Comparison of ENCODE assay signal across 1 cellular context in the genomic region with DNA sequence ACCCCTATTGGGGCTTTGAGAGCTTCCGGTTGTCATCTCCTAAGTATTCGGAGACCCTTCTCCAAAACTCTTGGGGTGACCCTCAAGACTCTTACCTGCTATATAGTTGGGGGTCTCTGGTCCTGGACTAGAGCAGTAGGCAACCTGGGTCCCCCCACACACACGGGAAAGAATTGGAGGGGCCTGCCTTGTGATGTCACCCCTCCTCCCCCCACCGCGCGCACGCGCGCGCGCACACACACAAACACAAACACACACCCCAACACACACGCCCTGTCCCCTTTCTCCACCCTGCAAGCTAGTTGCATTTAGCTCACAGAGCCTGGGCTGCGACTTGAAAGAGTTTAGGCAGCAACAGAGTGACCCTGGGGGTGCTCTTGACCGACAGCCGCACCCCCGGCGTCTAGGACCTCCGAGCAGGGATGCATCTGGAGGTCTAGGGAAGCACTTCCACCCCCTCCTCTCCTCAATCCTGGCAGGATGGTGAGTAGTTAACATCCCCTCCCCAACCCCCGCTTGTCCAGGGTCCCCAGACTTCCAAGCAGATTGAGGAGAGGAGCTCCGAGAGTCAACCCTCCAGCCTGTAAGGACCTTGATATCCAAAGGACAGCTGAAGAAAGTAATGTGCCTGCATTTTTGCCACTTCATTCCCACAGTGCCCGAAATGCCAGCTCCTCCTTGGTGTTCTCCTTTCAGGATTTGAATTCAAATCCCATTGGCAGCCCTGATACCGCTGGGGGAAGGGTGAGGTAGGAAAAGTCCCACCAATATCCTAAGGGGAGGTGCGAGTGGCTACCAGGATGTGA.
A peak's percentile ranks its signal among the peaks of the same experiment; 100 is the strongest.
TF ChIP-seq lines count a peak whose summit lies in the region.

No MANE protein-coding gene starts in this region.

TF ChIP-seq in GM12878, 131 proteins besides CTCF, POLR2A, EP300 and RAD21 (continued from another document):
- TF ChIP-seq PAX8 (IDR thresholded peaks at IDR 0.05) (no peak), CHD2 (IDR thresholded peaks at IDR 0.05; ENCODE audit: borderline replicate concordance, low read depth, low read length) (peak; percentile 53; the same call in 1 of the 2 replicates), BMI1 (IDR thresholded peaks at IDR 0.05; ENCODE audit: borderline replicate concordance) (no peak), RCOR1 (conservative IDR thresholded peaks at IDR 0.05; ENCODE audit: low read depth, low read length) (no peak), JUND (IDR thresholded peaks at IDR 0.05; ENCODE audit: low read depth, low read length) (peak; percentile 96), NR2C2 (IDR thresholded peaks at IDR 0.05; ENCODE audit: borderline replicate concordance, control insufficient read depth, insufficient read length, low read depth) (no peak), KLF5 (IDR thresholded peaks at IDR 0.05; ENCODE audit: partially characterized antibody) (peak; percentile 98), POLR2AphosphoS2 (IDR thresholded peaks at IDR 0.05; ENCODE audit: low read depth, low read length) (no peak), NBN (IDR thresholded peaks at IDR 0.05) (no peak; the same call in 1 of the 2 replicates), POLR2AphosphoS5 (IDR thresholded peaks at IDR 0.05; ENCODE audit: low read length) (no peak; the same call in 1 of the 2 replicates), CBFB (IDR thresholded peaks at IDR 0.05; ENCODE audit: low read depth) (no peak), RFX5 (IDR thresholded peaks at IDR 0.05; ENCODE audit: low read depth, low read length) (no peak), KAT2A (conservative IDR thresholded peaks at IDR 0.05; ENCODE audit: control insufficient read depth, low read depth, low read length) (no peak), LARP7 (IDR thresholded peaks at IDR 0.05) (no peak)
- TF ChIP-seq, protein P1, sequence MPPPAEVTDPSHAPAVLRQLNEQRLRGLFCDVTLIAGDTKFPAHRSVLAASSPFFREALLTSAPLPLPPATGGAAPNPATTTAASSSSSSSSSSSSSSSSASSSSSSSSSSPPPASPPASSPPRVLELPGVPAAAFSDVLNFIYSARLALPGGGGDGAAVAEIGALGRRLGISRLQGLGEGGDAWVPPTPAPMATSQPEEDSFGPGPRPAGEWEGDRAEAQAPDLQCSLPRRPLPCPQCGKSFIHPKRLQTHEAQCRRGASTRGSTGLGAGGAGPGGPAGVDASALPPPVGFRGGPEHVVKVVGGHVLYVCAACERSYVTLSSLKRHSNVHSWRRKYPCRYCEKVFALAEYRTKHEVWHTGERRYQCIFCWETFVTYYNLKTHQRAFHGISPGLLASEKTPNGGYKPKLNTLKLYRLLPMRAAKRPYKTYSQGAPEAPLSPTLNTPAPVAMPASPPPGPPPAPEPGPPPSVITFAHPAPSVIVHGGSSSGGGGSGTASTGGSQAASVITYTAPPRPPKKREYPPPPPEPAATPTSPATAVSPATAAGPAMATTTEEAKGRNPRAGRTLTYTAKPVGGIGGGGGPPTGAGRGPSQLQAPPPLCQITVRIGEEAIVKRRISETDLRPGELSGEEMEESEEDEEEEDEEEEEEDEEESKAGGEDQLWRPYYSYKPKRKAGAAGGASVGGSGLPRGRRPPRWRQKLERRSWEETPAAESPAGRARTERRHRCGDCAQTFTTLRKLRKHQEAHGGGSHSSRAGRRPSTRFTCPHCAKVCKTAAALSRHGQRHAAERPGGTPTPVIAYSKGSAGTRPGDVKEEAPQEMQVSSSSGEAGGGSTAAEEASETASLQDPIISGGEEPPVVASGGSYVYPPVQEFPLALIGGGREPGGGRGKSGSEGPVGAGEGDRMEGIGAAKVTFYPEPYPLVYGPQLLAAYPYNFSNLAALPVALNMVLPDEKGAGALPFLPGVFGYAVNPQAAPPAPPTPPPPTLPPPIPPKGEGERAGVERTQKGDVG (CRISPR knock-in tag; IDR thresholded peaks at IDR 0.05) = no peak
- TF ChIP-seq, protein P2, sequence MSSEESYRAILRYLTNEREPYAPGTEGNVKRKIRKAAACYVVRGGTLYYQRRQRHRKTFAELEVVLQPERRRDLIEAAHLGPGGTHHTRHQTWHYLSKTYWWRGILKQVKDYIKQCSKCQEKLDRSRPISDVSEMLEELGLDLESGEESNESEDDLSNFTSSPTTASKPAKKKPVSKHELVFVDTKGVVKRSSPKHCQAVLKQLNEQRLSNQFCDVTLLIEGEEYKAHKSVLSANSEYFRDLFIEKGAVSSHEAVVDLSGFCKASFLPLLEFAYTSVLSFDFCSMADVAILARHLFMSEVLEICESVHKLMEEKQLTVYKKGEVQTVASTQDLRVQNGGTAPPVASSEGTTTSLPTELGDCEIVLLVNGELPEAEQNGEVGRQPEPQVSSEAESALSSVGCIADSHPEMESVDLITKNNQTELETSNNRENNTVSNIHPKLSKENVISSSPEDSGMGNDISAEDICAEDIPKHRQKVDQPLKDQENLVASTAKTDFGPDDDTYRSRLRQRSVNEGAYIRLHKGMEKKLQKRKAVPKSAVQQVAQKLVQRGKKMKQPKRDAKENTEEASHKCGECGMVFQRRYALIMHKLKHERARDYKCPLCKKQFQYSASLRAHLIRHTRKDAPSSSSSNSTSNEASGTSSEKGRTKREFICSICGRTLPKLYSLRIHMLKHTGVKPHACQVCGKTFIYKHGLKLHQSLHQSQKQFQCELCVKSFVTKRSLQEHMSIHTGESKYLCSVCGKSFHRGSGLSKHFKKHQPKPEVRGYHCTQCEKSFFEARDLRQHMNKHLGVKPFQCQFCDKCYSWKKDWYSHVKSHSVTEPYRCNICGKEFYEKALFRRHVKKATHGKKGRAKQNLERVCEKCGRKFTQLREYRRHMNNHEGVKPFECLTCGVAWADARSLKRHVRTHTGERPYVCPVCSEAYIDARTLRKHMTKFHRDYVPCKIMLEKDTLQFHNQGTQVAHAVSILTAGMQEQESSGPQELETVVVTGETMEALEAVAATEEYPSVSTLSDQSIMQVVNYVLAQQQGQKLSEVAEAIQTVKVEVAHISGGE (CRISPR knock-in tag; IDR thresholded peaks at IDR 0.05) = no peak
- TF ChIP-seq, protein P3, sequence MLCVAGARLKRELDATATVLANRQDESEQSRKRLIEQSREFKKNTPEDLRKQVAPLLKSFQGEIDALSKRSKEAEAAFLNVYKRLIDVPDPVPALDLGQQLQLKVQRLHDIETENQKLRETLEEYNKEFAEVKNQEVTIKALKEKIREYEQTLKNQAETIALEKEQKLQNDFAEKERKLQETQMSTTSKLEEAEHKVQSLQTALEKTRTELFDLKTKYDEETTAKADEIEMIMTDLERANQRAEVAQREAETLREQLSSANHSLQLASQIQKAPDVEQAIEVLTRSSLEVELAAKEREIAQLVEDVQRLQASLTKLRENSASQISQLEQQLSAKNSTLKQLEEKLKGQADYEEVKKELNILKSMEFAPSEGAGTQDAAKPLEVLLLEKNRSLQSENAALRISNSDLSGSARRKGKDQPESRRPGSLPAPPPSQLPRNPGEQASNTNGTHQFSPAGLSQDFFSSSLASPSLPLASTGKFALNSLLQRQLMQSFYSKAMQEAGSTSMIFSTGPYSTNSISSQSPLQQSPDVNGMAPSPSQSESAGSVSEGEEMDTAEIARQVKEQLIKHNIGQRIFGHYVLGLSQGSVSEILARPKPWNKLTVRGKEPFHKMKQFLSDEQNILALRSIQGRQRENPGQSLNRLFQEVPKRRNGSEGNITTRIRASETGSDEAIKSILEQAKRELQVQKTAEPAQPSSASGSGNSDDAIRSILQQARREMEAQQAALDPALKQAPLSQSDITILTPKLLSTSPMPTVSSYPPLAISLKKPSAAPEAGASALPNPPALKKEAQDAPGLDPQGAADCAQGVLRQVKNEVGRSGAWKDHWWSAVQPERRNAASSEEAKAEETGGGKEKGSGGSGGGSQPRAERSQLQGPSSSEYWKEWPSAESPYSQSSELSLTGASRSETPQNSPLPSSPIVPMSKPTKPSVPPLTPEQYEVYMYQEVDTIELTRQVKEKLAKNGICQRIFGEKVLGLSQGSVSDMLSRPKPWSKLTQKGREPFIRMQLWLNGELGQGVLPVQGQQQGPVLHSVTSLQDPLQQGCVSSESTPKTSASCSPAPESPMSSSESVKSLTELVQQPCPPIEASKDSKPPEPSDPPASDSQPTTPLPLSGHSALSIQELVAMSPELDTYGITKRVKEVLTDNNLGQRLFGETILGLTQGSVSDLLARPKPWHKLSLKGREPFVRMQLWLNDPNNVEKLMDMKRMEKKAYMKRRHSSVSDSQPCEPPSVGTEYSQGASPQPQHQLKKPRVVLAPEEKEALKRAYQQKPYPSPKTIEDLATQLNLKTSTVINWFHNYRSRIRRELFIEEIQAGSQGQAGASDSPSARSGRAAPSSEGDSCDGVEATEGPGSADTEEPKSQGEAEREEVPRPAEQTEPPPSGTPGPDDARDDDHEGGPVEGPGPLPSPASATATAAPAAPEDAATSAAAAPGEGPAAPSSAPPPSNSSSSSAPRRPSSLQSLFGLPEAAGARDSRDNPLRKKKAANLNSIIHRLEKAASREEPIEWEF (IDR thresholded peaks at IDR 0.05; ENCODE audit: insufficient replicate concordance, low read depth, low read length) = no peak
